Comparison of ENCODE assay signal across 10 cellular contexts in the genomic region with DNA sequence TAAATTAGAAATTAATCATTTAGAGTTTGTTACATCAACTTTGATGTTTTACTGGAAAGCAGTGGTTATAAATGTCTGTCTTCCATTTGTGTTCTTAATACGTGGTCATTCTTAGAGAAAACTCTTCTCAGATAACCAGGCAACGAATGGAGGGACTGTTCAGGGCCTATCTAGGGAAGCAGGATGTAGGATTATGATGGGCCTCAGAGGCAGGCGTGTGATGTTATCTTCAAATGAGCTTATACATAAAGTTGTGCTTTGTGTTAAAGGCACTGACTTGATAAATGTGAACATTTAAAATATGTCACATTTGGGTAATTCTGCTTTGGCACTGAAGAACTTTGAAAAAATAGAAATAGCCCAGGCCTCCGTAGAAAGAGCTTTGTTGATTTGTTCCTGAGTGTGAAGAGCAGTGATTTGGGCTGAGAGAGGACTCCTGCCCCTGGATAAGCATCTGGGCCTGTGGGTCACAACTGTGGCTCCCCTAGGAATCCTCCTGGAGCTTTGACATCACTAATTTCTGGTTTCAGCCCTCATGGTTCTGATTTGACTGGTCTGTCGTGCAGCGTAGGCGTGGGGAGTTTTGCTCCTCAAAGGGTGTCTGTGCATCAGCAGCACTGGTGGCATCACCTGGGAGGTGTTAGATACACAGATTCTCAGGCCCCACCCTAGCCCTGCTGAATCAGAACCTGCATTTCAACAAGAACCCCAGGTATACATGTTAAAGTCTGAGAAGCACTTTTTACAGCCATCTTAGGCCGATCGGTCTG. TPM values are rescaled to one million over a fixed set of nuclear protein-coding genes. Genes with fewer than 3 reads are reported as not detected.
DNase-seq lines count a peak whose midpoint lies in the region; ATAC-seq lines count a peak whose summit lies in the region.
"Had no signal": no experiment of that assay in that cellular context is flagged by ENCODE, and none has a peak within 500 bp of the region (broad histone marks: within the 10 kb centered on the region; RNA-seq: fewer than 3 reads in every experiment).

No MANE protein-coding gene starts in this region.

- H3K27ac Mint-ChIP-seq in activated T-cell treated with anti-CD3 and anti-CD28 coated beads, Interleukin-2, amount 50 U/mL, for 24 hours, result peak overlapping the region; percentile 78
- H3K27ac Mint-ChIP-seq in stimulated activated memory B cell treated with anti-CD40 and anti-IgM and Interleukin-4, amounts not matched to agents 10 μg/mL and 1 μg/mL and 100 μg/mL, for 72 hours, result peak overlapping the region; percentile 76

- peaks cover 5% of the 10 kb centered on the region for H3K36me3 Mint-ChIP-seq in activated T-cell treated with anti-CD3 and anti-CD28 coated beads, Interleukin-2, amount 50 U/mL, for 24 hours (ENCODE audit: low read depth)
- no peaks in the 10 kb centered on the region for H3K36me3 Mint-ChIP-seq in stimulated activated memory B cell treated with anti-CD40 and anti-IgM and Interleukin-4, amounts not matched to agents 10 μg/mL and 1 μg/mL and 100 μg/mL, for 72 hours

- DNase-seq in activated T-cell treated with anti-CD3 and anti-CD28 coated beads for 48 hours (ENCODE audit: low read depth) (peak; percentile 61), DMS 273 treated with DMSO at 0.1 percent for 48 hours (lab: John Stamatoyannopoulos, UW) (no peak), posterior vena cava (ENCODE audit: low spot score) (no peak), GF-D8 (lab: John Stamatoyannopoulos, UW) (no peak)
- DNase-seq in activated T-cell treated with anti-CD3 and anti-CD28 coated beads, Interleukin-2, amount 50 U/mL, for 1 hour, result no peak
- peak; percentile 74 for DNase-seq in activated T-cell treated with anti-CD3 and anti-CD28 coated beads, Interleukin-2, amount 50 U/mL, for 24 hours
- DNase-seq: left ventricle myocardium inferior had no signal

- peak; percentile 90 for ATAC-seq in HG03039 (IDR thresholded peaks at IDR 0.05; ENCODE audit: unreplicated experiment)
- ATAC-seq in stimulated activated memory B cell treated with anti-CD40 and anti-IgM and Interleukin-4, amounts not matched to agents 10 μg/mL and 1 μg/mL and 100 μg/mL, for 72 hours, result peak; percentile 92
- ATAC-seq: Panc1 had no signal

- H3K9me3 Mint-ChIP-seq in activated T-cell treated with anti-CD3 and anti-CD28 coated beads, Interleukin-2, amount 50 U/mL, for 24 hours, result peaks cover 4% of the 10 kb centered on the region
- peaks cover 3% of the 10 kb centered on the region for H3K9me3 Mint-ChIP-seq in stimulated activated memory B cell treated with anti-CD40 and anti-IgM and Interleukin-4, amounts not matched to agents 10 μg/mL and 1 μg/mL and 100 μg/mL, for 72 hours

- peaks cover 46% of the 10 kb centered on the region for H3K4me1 Mint-ChIP-seq in activated T-cell treated with anti-CD3 and anti-CD28 coated beads, Interleukin-2, amount 50 U/mL, for 24 hours (ENCODE audit: low read depth)
- H3K4me1 Mint-ChIP-seq in stimulated activated memory B cell treated with anti-CD40 and anti-IgM and Interleukin-4, amounts not matched to agents 10 μg/mL and 1 μg/mL and 100 μg/mL, for 72 hours, result peaks cover 47% of the 10 kb centered on the region

- H3K27me3 Mint-ChIP-seq in activated T-cell treated with anti-CD3 and anti-CD28 coated beads, Interleukin-2, amount 50 U/mL, for 24 hours, result no peaks in the 10 kb centered on the region
- no peaks in the 10 kb centered on the region for H3K27me3 Mint-ChIP-seq in stimulated activated memory B cell treated with anti-CD40 and anti-IgM and Interleukin-4, amounts not matched to agents 10 μg/mL and 1 μg/mL and 100 μg/mL, for 72 hours

- no peak overlapping the region for H3K4me3 Mint-ChIP-seq in activated T-cell treated with anti-CD3 and anti-CD28 coated beads, Interleukin-2, amount 50 U/mL, for 24 hours
- H3K4me3 Mint-ChIP-seq in stimulated activated memory B cell treated with anti-CD40 and anti-IgM and Interleukin-4, amounts not matched to agents 10 μg/mL and 1 μg/mL and 100 μg/mL, for 72 hours, result no peak overlapping the region

- intact Hi-C loops in posterior vena cava (cut with DNase I), result no loop called here

RNA-seq across cellular contexts. Expression of a gene that starts 55.4 kb away (rescaled TPM):
- 100 to 1,000 TPM in 1 of 2 donors, 10 to 100 TPM in 1; 80.4 to 236 TPM for total RNA-seq in posterior vena cava

Comparison
In these comparisons a context has a peak if more than half of its experiments do, and no peak if none do; other contexts are left out.
1. DNase-seq: peak in activated T-cell treated with anti-CD3 and anti-CD28 coated beads for 48 hours (single experiment) and activated T-cell treated with anti-CD3 and anti-CD28 coated beads, Interleukin-2, amount 50 U/mL, for 24 hours (single experiment); none in activated T-cell treated with anti-CD3 and anti-CD28 coated beads, Interleukin-2, amount 50 U/mL, for 1 hour (single experiment), DMS 273 treated with DMSO at 0.1 percent for 48 hours (single experiment), posterior vena cava (single experiment) and GF-D8 (single experiment).